ENCODE assay signal across 8 cellular contexts in genomic region chr1:203038891-203039608, GRCh38. TPM values are rescaled to one million over a fixed set of nuclear protein-coding genes. Genes with fewer than 3 reads are reported as not detected.
DNase-seq lines count a peak whose midpoint lies in the region; ATAC-seq, FAIRE-seq and TF ChIP-seq lines count a peak whose summit lies in the region.

No MANE protein-coding gene starts in this region.

- H3K4me1 ChIP-seq in BLaER1 treated with 17β-estradiol and CSF1 and Interleukin-3, amounts not matched to agents 10 nM and 100 nM: peaks cover 57 to 83% (median 77%) of the 10 kb centered on the region in 10 experiments
- H3K4me1 ChIP-seq in GM23248 (ENCODE audit: insufficient read depth) (peaks cover 38% of the 10 kb centered on the region), HepG2 (ENCODE audit: insufficient read depth, low read length) (no peaks in the 10 kb centered on the region)

- H2AFZ ChIP-seq in GM23248 (no peak overlapping the region), HepG2 (ENCODE audit: low read length) (no peak overlapping the region)

- TF ChIP-seq CTCF in HepG2 (CRISPR knock-in tag; IDR thresholded peaks at IDR 0.05): peak; percentile 89

- peak overlapping the region in 7 of 10 experiments; percentile 12 to 40 (median 16); a peak in 5 of 20 replicates for H3K4me3 ChIP-seq in BLaER1 treated with 17β-estradiol and CSF1 and Interleukin-3, amounts not matched to agents 10 nM and 100 nM
- H3K4me3 ChIP-seq in GM23248 (no peak overlapping the region), HepG2 (replicated peaks in 1 of 3; ENCODE audit: insufficient read depth in 1 of 3, low read depth in 2 of 3, low read length in 3 of 3) (no peak overlapping the region)

- intact Hi-C loops in HepG2 (cut with micrococcal nuclease; ENCODE audit: unreplicated experiment): loop anchor here (1.0 to 5.0 kb wide), 4 partner anchors 66 to 230 kb away; no protein-coding TSS in a partner anchor

- H3F3A ChIP-seq in GM23248 (ENCODE audit: insufficient read depth): peaks cover 16% of the 10 kb centered on the region; the same call in 1 of the 2 replicates

- H4K20me1 ChIP-seq in BLaER1 treated with 17β-estradiol and CSF1 and Interleukin-3, amounts not matched to agents 10 nM and 100 nM: peaks cover 0 to 84% (median 0%) of the 10 kb centered on the region in 11 experiments; a peak in 9 of 22 replicates
- H4K20me1 ChIP-seq in GM23248 (ENCODE audit: insufficient read depth): no peaks in the 10 kb centered on the region
- peaks cover 5% of the 10 kb centered on the region; the same call in 1 of the 2 replicates for H4K20me1 ChIP-seq in HepG2 (ENCODE audit: insufficient read depth, low read length)

- CTCF ChIA-PET in HepG2 (lab: Yijun Ruan, JAX; ENCODE audit: low intra/inter-chr PET ratio, low total read pairs): interaction anchor here (1.2 to 2.0 kb wide), 3 partner anchors 133 to 228 kb away, joined by 5 to 13 read pairs (median 5); no protein-coding TSS in a partner anchor

- H3K27ac ChIP-seq in BLaER1 treated with 17β-estradiol and CSF1 and Interleukin-3, amounts not matched to agents 10 nM and 100 nM: peak overlapping the region in 9 of 11 experiments; percentile 27 to 89 (median 69); a peak in 16 of 22 replicates
- H3K27ac ChIP-seq in GM23248 (no peak overlapping the region), HepG2 (ENCODE audit: extremely low read length, insufficient read depth, low read length) (no peak overlapping the region)

- H3K79me2 ChIP-seq in GM23248 (ENCODE audit: insufficient read depth): 0 out of 2 replicates have a peak, but pooled peaks cover 7% of the 10 kb centered on the region
- H3K79me2 ChIP-seq in HepG2 (ENCODE audit: insufficient read depth, low read length): no peaks in the 10 kb centered on the region

- no peak for TF ChIP-seq EP300 in HepG2 (IDR thresholded peaks at IDR 0.05; ENCODE audit: low read depth in 2 of 2, low read length in 2 of 2)
- TF ChIP-seq EP300 in HepG2 (CRISPR knock-in tag; IDR thresholded peaks at IDR 0.05; ENCODE audit: borderline replicate concordance): no peak

- no peaks in the 10 kb centered on the region for H3K9me2 ChIP-seq in GM23248 (ENCODE audit: insufficient read depth)

- ATAC-seq in HepG2 (peak; percentile 91), GM21723 (IDR thresholded peaks at IDR 0.05; ENCODE audit: unreplicated experiment) (no peak)

- WGBS in GM23248 (ENCODE audit: low coverage in 1 of 2, low lambda C conversion rate in 2 of 2, missing lambda C conversion rate in 2 of 2), 2 experiments: 38 to 44% methylated on average over 16 to 20 of the region's 22 CpGs
- WGBS in HepG2 (ENCODE audit: low lambda C conversion rate): 36% methylated on average over 8 of the region's 22 CpGs

- peaks cover 0 to 27% (median 15%) of the 10 kb centered on the region in 11 experiments; a peak in 12 of 22 replicates for H3K36me3 ChIP-seq in BLaER1 treated with 17β-estradiol and CSF1 and Interleukin-3, amounts not matched to agents 10 nM and 100 nM
- no peaks in the 10 kb centered on the region for H3K36me3 ChIP-seq in GM23248 (ENCODE audit: low read depth)
- H3K36me3 ChIP-seq in HepG2 (replicated peaks in 1 of 2; ENCODE audit: control insufficient read depth in 1 of 2, insufficient read depth in 2 of 2, low read length in 2 of 2): no peaks in the 10 kb centered on the region

- H3K9ac ChIP-seq in BLaER1 treated with 17β-estradiol and CSF1 and Interleukin-3, amounts not matched to agents 10 nM and 100 nM: peak overlapping the region in 9 of 11 experiments; percentile 33 to 79 (median 55); a peak in 15 of 22 replicates
- H3K9ac ChIP-seq in GM23248 (no peak overlapping the region), HepG2 (ENCODE audit: insufficient read depth, low read depth, low read length) (no peak overlapping the region)

- POLR2A ChIA-PET in HepG2 (lab: Yijun Ruan, JAX): no interaction called here

- DNase-seq in GM23248: peak; percentile 82
- peak; percentile 65 for DNase-seq in NCI-H2196 treated with DMSO at 0.1 percent for 48 hours (lab: John Stamatoyannopoulos, UW; ENCODE audit: unreplicated experiment)
- DNase-seq in activated CD4-positive, alpha-beta T cell treated with anti-CD3 and anti-CD28 coated beads for 24 hours (ENCODE audit: low read depth in 2 of 2): peak; percentile 52 to 62
- DNase-seq in cerebellum (ENCODE audit: low spot score): peak; percentile 86
- peak; percentile 34 for DNase-seq in HepG2 (ENCODE audit: low spot score)
- DNase-seq in stimulated activated CD4-positive, alpha-beta T cell treated with anti-CD3 and anti-CD28 coated beads, TNF-alpha, amount 100 ng/mL, for 24 hours (ENCODE audit: low read depth in 3 of 3): peak; percentile 36 to 64 (median 36)

- no TSS peak for BruUV-seq in HepG2 (replicated peaks; lab: Mats Ljungman, UMichigan)

- peak overlapping the region; percentile 79 to 100 (median 89) for H3K4me2 ChIP-seq in BLaER1 treated with 17β-estradiol and CSF1 and Interleukin-3, amounts not matched to agents 10 nM and 100 nM
- H3K4me2 ChIP-seq in GM23248 (ENCODE audit: unreplicated experiment) (peak overlapping the region; percentile 36), HepG2 (ENCODE audit: low read depth, low read length) (no peak overlapping the region)

- no peak for TF ChIP-seq POLR2A in HepG2 (IDR thresholded peaks at IDR 0.05; ENCODE audit: insufficient read depth in 1 of 2, low read depth in 2 of 2, low read length in 2 of 2)

- H3K27me3 ChIP-seq in BLaER1 treated with 17β-estradiol and CSF1 and Interleukin-3, amounts not matched to agents 10 nM and 100 nM: no peaks in the 10 kb centered on the region
- H3K27me3 ChIP-seq in GM23248 (replicated peaks; ENCODE audit: insufficient read depth) (no peaks in the 10 kb centered on the region), HepG2 (ENCODE audit: control insufficient read depth in 1 of 2, insufficient read depth in 2 of 2, low read length in 2 of 2) (peaks cover under 1 to 26% of the 10 kb centered on the region in 2 experiments; a peak in 3 of 5 replicates)

- TF ChIP-seq RAD21 in HepG2 (CRISPR knock-in tag; IDR thresholded peaks at IDR 0.05): peak; percentile 38; the same call in 1 of the 2 replicates

- FAIRE-seq in HepG2 (lab: Jason Lieb, UNC): peak; percentile 76

- H3K9me3 ChIP-seq in BLaER1 treated with 17β-estradiol and CSF1 and Interleukin-3, amounts not matched to agents 10 nM and 100 nM (replicated peaks in 1 of 11): no peaks in the 10 kb centered on the region
- H3K9me3 ChIP-seq in GM23248 (ENCODE audit: low read depth) (no peaks in the 10 kb centered on the region), HepG2 (ENCODE audit: low read length) (no peaks in the 10 kb centered on the region)

- in situ Hi-C loops in GM23248 (cut with MboI) (loop anchor here (10.0 kb wide), 1 partner anchor 186 kb away; the partner anchor contains the start of gene CHIT1), HepG2 (cut with HindIII; ENCODE audit: extremely low pct_ligation_motif_present, low pct_unique_long_range_greater_than_20kb) (loop anchor here (5.0 kb wide), 2 partner anchors 178 to 233 kb away; no protein-coding TSS in a partner anchor)

RNA-seq across cellular contexts. Expression of gene PPFIA4, which starts 12.8 kb away (rescaled TPM):
- total RNA-seq in GM23248 (2014; rRNA removed; shearing (Covaris generic)): 13.6 and 16.1 TPM in 2 replicates
- polyA plus RNA-seq in GM23248 (2016; fragmentation: Nextera tagmentation; extraction: Ambion mirVana): 3.2 and 4.9 TPM in 2 replicates
- 47.6 TPM for total RNA-seq in cerebellum
- total RNA-seq in HepG2 (2016; rRNA removed; fragmentation: Illumina TruSeq; extraction: Trizol): not detected in 2 replicates
- total RNA-seq in HepG2 (2016; cell fraction: cytosol; rRNA removed; fragmentation: Illumina TruSeq; extraction: Trizol; ENCODE audit: low read depth): not detected in 2 replicates
- total RNA-seq in HepG2 (2016; cell fraction: insoluble cytoplasmic fraction; rRNA removed; fragmentation: Illumina TruSeq; extraction: Trizol): 0.15 TPM in 1 of 2 replicates, not detected in the other
- not detected in 2 replicates for total RNA-seq in HepG2 (2016; cell fraction: membrane; rRNA removed; fragmentation: Illumina TruSeq; extraction: Trizol)
- total RNA-seq in HepG2 (2016; cell fraction: nucleus; rRNA removed; fragmentation: Illumina TruSeq; extraction: Trizol): 0.12 TPM in 1 of 2 replicates, not detected in the other
- polyA plus RNA-seq in HepG2 (2011; rRNA removed): 5.4 and 6.4 TPM in 2 replicates
- 0.67 and 1.6 TPM in 2 replicates for polyA plus RNA-seq in HepG2 (2011; cell fraction: cytosol; rRNA removed)
- 76.9 and 115 TPM in 2 replicates for polyA plus RNA-seq in HepG2 (2011; cell fraction: nucleus; rRNA removed)
- 3.1 and 4.4 TPM in 2 replicates for polyA plus RNA-seq in HepG2 (2012)
- polyA plus RNA-seq in HepG2 (2016; cell fraction: cytosol; fragmentation: Illumina TruSeq; extraction: Trizol; ENCODE audit: low read depth): not detected in 2 replicates
- not detected in 2 replicates for polyA plus RNA-seq in HepG2 (2016; cell fraction: insoluble cytoplasmic fraction; fragmentation: Illumina TruSeq; extraction: Trizol; ENCODE audit: low read depth)
- not detected in 2 replicates for polyA plus RNA-seq in HepG2 (2016; cell fraction: membrane; fragmentation: Illumina TruSeq; extraction: Trizol; ENCODE audit: low read depth)
- polyA plus RNA-seq in HepG2 (2016; cell fraction: nucleus; fragmentation: Illumina TruSeq; extraction: Trizol; ENCODE audit: insufficient read depth, low read depth): 0.07 and 0.44 TPM in 2 replicates
- polyA minus RNA-seq in HepG2 (2011; rRNA and poly(A)+ RNA removed; ENCODE audit: low replicate concordance): 0.72 and 10.8 TPM in 2 replicates
- 0.49 and 0.62 TPM in 2 replicates for polyA minus RNA-seq in HepG2 (2011; cell fraction: cytosol; rRNA and poly(A)+ RNA removed)
- 19.8 and 25.9 TPM in 2 replicates for polyA minus RNA-seq in HepG2 (2011; cell fraction: nucleus; rRNA and poly(A)+ RNA removed)

RNA-seq across cellular contexts. Expression of gene TMEM183A, which starts 31.9 kb away (rescaled TPM):
- 92.7 and 111 TPM in 2 replicates for total RNA-seq in GM23248 (2014; rRNA removed; shearing (Covaris generic))
- polyA plus RNA-seq in GM23248 (2016; fragmentation: Nextera tagmentation; extraction: Ambion mirVana) (57.3 TPM in 2 replicates), HepG2 (2011; rRNA removed) (56.2 and 59.7 TPM in 2 replicates)
- total RNA-seq in cerebellum (71.2 TPM), HepG2 (2016; rRNA removed; fragmentation: Illumina TruSeq; extraction: Trizol) (82.0 and 85.4 TPM in 2 replicates)
- total RNA-seq in HepG2 (2016; cell fraction: cytosol; rRNA removed; fragmentation: Illumina TruSeq; extraction: Trizol; ENCODE audit: low read depth): 117 and 147 TPM in 2 replicates
- total RNA-seq in HepG2 (2016; cell fraction: insoluble cytoplasmic fraction; rRNA removed; fragmentation: Illumina TruSeq; extraction: Trizol): 82.0 and 82.7 TPM in 2 replicates
- 214 and 215 TPM in 2 replicates for total RNA-seq in HepG2 (2016; cell fraction: membrane; rRNA removed; fragmentation: Illumina TruSeq; extraction: Trizol)
- 59.5 and 61.7 TPM in 2 replicates for total RNA-seq in HepG2 (2016; cell fraction: nucleus; rRNA removed; fragmentation: Illumina TruSeq; extraction: Trizol)
- polyA plus RNA-seq in HepG2 (2011; cell fraction: cytosol; rRNA removed): 65.4 and 69.6 TPM in 2 replicates
- polyA plus RNA-seq in HepG2 (2011; cell fraction: nucleus; rRNA removed): 86.6 and 92.4 TPM in 2 replicates
- 28.1 and 30.6 TPM in 2 replicates for polyA plus RNA-seq in HepG2 (2012)
- polyA plus RNA-seq in HepG2 (2016; cell fraction: cytosol; fragmentation: Illumina TruSeq; extraction: Trizol; ENCODE audit: low read depth): 140 and 156 TPM in 2 replicates
- polyA plus RNA-seq in HepG2 (2016; cell fraction: insoluble cytoplasmic fraction; fragmentation: Illumina TruSeq; extraction: Trizol; ENCODE audit: low read depth): 69.4 and 76.0 TPM in 2 replicates
- polyA plus RNA-seq in HepG2 (2016; cell fraction: membrane; fragmentation: Illumina TruSeq; extraction: Trizol; ENCODE audit: low read depth): 186 and 191 TPM in 2 replicates
- 82.0 and 83.2 TPM in 2 replicates for polyA plus RNA-seq in HepG2 (2016; cell fraction: nucleus; fragmentation: Illumina TruSeq; extraction: Trizol; ENCODE audit: insufficient read depth, low read depth)
- polyA minus RNA-seq in HepG2 (2011; rRNA and poly(A)+ RNA removed; ENCODE audit: low replicate concordance): 142 and 277 TPM in 2 replicates
- 22.9 and 28.1 TPM in 2 replicates for polyA minus RNA-seq in HepG2 (2011; cell fraction: cytosol; rRNA and poly(A)+ RNA removed)
- polyA minus RNA-seq in HepG2 (2011; cell fraction: nucleus; rRNA and poly(A)+ RNA removed): 96.7 and 106 TPM in 2 replicates

RNA-seq across cellular contexts. Expression of gene MYOG, which starts 46.8 kb away (rescaled TPM):
- not detected in 2 replicates for total RNA-seq in GM23248 (2014; rRNA removed; shearing (Covaris generic))
- not detected in 2 replicates for polyA plus RNA-seq in GM23248 (2016; fragmentation: Nextera tagmentation; extraction: Ambion mirVana)
- total RNA-seq in cerebellum: not detected
- not detected in 2 replicates for total RNA-seq in HepG2 (2016; rRNA removed; fragmentation: Illumina TruSeq; extraction: Trizol)
- not detected in 2 replicates for total RNA-seq in HepG2 (2016; cell fraction: cytosol; rRNA removed; fragmentation: Illumina TruSeq; extraction: Trizol; ENCODE audit: low read depth)
- not detected in 2 replicates for total RNA-seq in HepG2 (2016; cell fraction: insoluble cytoplasmic fraction; rRNA removed; fragmentation: Illumina TruSeq; extraction: Trizol)
- total RNA-seq in HepG2 (2016; cell fraction: membrane; rRNA removed; fragmentation: Illumina TruSeq; extraction: Trizol): not detected in 2 replicates
- not detected in 2 replicates for total RNA-seq in HepG2 (2016; cell fraction: nucleus; rRNA removed; fragmentation: Illumina TruSeq; extraction: Trizol)
- polyA plus RNA-seq in HepG2 (2011; rRNA removed): not detected in 2 replicates
- not detected in 2 replicates for polyA plus RNA-seq in HepG2 (2011; cell fraction: cytosol; rRNA removed)
- polyA plus RNA-seq in HepG2 (2011; cell fraction: nucleus; rRNA removed): not detected in 2 replicates
- polyA plus RNA-seq in HepG2 (2012): not detected in 2 replicates
- not detected in 2 replicates for polyA plus RNA-seq in HepG2 (2016; cell fraction: cytosol; fragmentation: Illumina TruSeq; extraction: Trizol; ENCODE audit: low read depth)
- not detected in 2 replicates for polyA plus RNA-seq in HepG2 (2016; cell fraction: insoluble cytoplasmic fraction; fragmentation: Illumina TruSeq; extraction: Trizol; ENCODE audit: low read depth)
- not detected in 2 replicates for polyA plus RNA-seq in HepG2 (2016; cell fraction: membrane; fragmentation: Illumina TruSeq; extraction: Trizol; ENCODE audit: low read depth)
- polyA plus RNA-seq in HepG2 (2016; cell fraction: nucleus; fragmentation: Illumina TruSeq; extraction: Trizol; ENCODE audit: insufficient read depth, low read depth): not detected in 2 replicates
- polyA minus RNA-seq in HepG2 (2011; rRNA and poly(A)+ RNA removed; ENCODE audit: low replicate concordance): not detected in 2 replicates
- polyA minus RNA-seq in HepG2 (2011; cell fraction: cytosol; rRNA and poly(A)+ RNA removed): not detected in 2 replicates
- polyA minus RNA-seq in HepG2 (2011; cell fraction: nucleus; rRNA and poly(A)+ RNA removed): not detected in 2 replicates

Comparison
In these comparisons a context has a peak if more than half of its experiments do, and no peak if none do; other contexts are left out.
1. H3K27ac ChIP-seq: peak in BLaER1 treated with 17β-estradiol and CSF1 and Interleukin-3, amounts not matched to agents 10 nM and 100 nM (9 of 11); none in GM23248 (single experiment) and HepG2 (single experiment).
2. H3K4me3 ChIP-seq: peak in BLaER1 treated with 17β-estradiol and CSF1 and Interleukin-3, amounts not matched to agents 10 nM and 100 nM (7 of 10); none in GM23248 (single experiment) and HepG2 (0 of 3).
3. H3K9ac ChIP-seq: peak in BLaER1 treated with 17β-estradiol and CSF1 and Interleukin-3, amounts not matched to agents 10 nM and 100 nM (9 of 11); none in GM23248 (single experiment) and HepG2 (single experiment).
4. DNase-seq: peak in every context shown above with its lines; median percentile 86 in cerebellum; 82 in GM23248; 65 in NCI-H2196 treated with DMSO at 0.1 percent for 48 hours; 57 in activated CD4-positive, alpha-beta T cell treated with anti-CD3 and anti-CD28 coated beads for 24 hours; 36 in stimulated activated CD4-positive, alpha-beta T cell treated with anti-CD3 and anti-CD28 coated beads, TNF-alpha, amount 100 ng/mL, for 24 hours; 34 in HepG2.
5. RNA of gene PPFIA4, which starts 12.8 kb away (total RNA-seq): 47.6 TPM in cerebellum (single experiment) and 13.6 to 16.1 TPM in GM23248; 0.12 to 0.15 TPM in HepG2; every median in the first group is over 10 times any median in the second.